ENCODE assay signal across 1 cellular context in genomic region chr11:76347391-76347790, GRCh38.
A peak's percentile ranks its signal among the peaks of the same experiment; 100 is the strongest.
TF ChIP-seq lines count a peak whose summit lies in the region.

No MANE protein-coding gene starts in this region.

TF ChIP-seq in HepG2, 621 proteins besides CTCF, POLR2A, EP300 and RAD21 (continued from another document):
- TF ChIP-seq STAG1 (CRISPR knock-in tag; IDR thresholded peaks at IDR 0.05), result 0 out of 2 replicates have a peak, but pooled peaks have one; percentile 4
